Comparison of ENCODE assay signal across 8 cellular contexts in genomic region chr11:57426439-57426753, GRCh38. TPM values are rescaled to one million over a fixed set of nuclear protein-coding genes. Genes with fewer than 3 reads are reported as not detected.
A peak's percentile ranks its signal among the peaks of the same experiment; 100 is the strongest.
DNase-seq lines count a peak whose midpoint lies in the region; ATAC-seq and TF ChIP-seq lines count a peak whose summit lies in the region.

No MANE protein-coding gene starts in this region.

- peaks cover 37% of the 10 kb centered on the region for H3K36me3 Mint-ChIP-seq in T-helper 2 cell treated with Interferon-gamma antibody and Interleukin-4, amounts not matched to agents 5 μg/mL and 100 μg/mL, for 36 hours (ENCODE audit: low read depth)

- DNase-seq in NCI-H1092 treated with DMSO at 0.1 percent for 48 hours (lab: John Stamatoyannopoulos, UW), result peak; percentile 7
- DNase-seq in NCI-H1092 (lab: John Stamatoyannopoulos, UW), result no peak
- no peak for DNase-seq in T-helper 2 cell treated with Interferon-gamma antibody and Interleukin-4, amounts not matched to agents 5 μg/mL and 100 μg/mL, for 36 hours (ENCODE audit: low spot score)
- DNase-seq in esophagus muscularis mucosa (ENCODE audit: extremely low spot score), result no peak
- DNase-seq in sigmoid colon, result no peak
- DNase-seq in HCEC 1CT, result no peak

- H3K9me3 ChIP-seq in esophagus muscularis mucosa, result no peaks in the 10 kb centered on the region
- H3K9me3 ChIP-seq in sigmoid colon, result no peaks in the 10 kb centered on the region

- TF ChIP-seq POLR2A in esophagus muscularis mucosa (IDR thresholded peaks at IDR 0.05; ENCODE audit: low read depth) (no peak), sigmoid colon (IDR thresholded peaks at IDR 0.05) (no peak)

- peak overlapping the region; percentile 98 to 99 (median 98) for H3K27ac ChIP-seq in esophagus muscularis mucosa (replicated peaks in 1 of 4)
- peak overlapping the region; percentile 89 to 96 (median 93) for H3K27ac ChIP-seq in sigmoid colon

- TF ChIP-seq EP300 in esophagus muscularis mucosa (IDR thresholded peaks at IDR 0.05), result no peak
- no peak for TF ChIP-seq EP300 in sigmoid colon (IDR thresholded peaks at IDR 0.05)

- TF ChIP-seq CTCF in esophagus muscularis mucosa (IDR thresholded peaks at IDR 0.05) (no peak), sigmoid colon (IDR thresholded peaks at IDR 0.05) (no peak)

- H3K27me3 ChIP-seq in esophagus muscularis mucosa (no peaks in the 10 kb centered on the region), sigmoid colon (no peaks in the 10 kb centered on the region)

- no peaks in the 10 kb centered on the region for H3K27me3 Mint-ChIP-seq in T-helper 2 cell treated with Interferon-gamma antibody and Interleukin-4, amounts not matched to agents 5 μg/mL and 100 μg/mL, for 36 hours (ENCODE audit: low read depth)

- H3K4me1 ChIP-seq in esophagus muscularis mucosa, result peaks cover 61 to 71% (median 64%) of the 10 kb centered on the region in 4 donors
- H3K4me1 ChIP-seq in sigmoid colon, result peaks cover 0 to 50% (median 46%) of the 10 kb centered on the region in 4 donors

- H3K36me3 ChIP-seq in esophagus muscularis mucosa (peaks cover 0 to 21% (median 13%) of the 10 kb centered on the region in 4 donors), sigmoid colon (peaks cover 0 to 7% (median 0%) of the 10 kb centered on the region in 4 donors)

- peaks cover 46% of the 10 kb centered on the region for H3K4me1 Mint-ChIP-seq in T-helper 2 cell treated with Interferon-gamma antibody and Interleukin-4, amounts not matched to agents 5 μg/mL and 100 μg/mL, for 36 hours (ENCODE audit: low read depth)

- ATAC-seq in HG03460 (IDR thresholded peaks at IDR 0.05; ENCODE audit: unreplicated experiment), result no peak
- no peak for ATAC-seq in GM21529 (IDR thresholded peaks at IDR 0.05; ENCODE audit: unreplicated experiment)

- H3K9me3 Mint-ChIP-seq in T-helper 2 cell treated with Interferon-gamma antibody and Interleukin-4, amounts not matched to agents 5 μg/mL and 100 μg/mL, for 36 hours, result no peaks in the 10 kb centered on the region

- H3K27ac Mint-ChIP-seq in T-helper 2 cell treated with Interferon-gamma antibody and Interleukin-4, amounts not matched to agents 5 μg/mL and 100 μg/mL, for 36 hours, result peak overlapping the region; percentile 92

- H3K4me3 Mint-ChIP-seq in T-helper 2 cell treated with Interferon-gamma antibody and Interleukin-4, amounts not matched to agents 5 μg/mL and 100 μg/mL, for 36 hours, result peak overlapping the region; percentile 93

- H3K4me3 ChIP-seq in esophagus muscularis mucosa, result peak overlapping the region; percentile 60 to 67 (median 62)
- H3K4me3 ChIP-seq in sigmoid colon, result peak overlapping the region; percentile 35 to 59 (median 52)

- WGBS in esophagus muscularis mucosa, result 29% methylated on average over 9 of the region's 9 CpGs
- 15 to 25% methylated on average over 9 of the region's 9 CpGs for WGBS in sigmoid colon, 2 donors

- intact Hi-C loops in esophagus muscularis mucosa (cut with DNase I) (no loop called here), sigmoid colon (cut with DNase I) (no loop called here)

RNA-seq across cellular contexts. Expression of gene SLC43A3, which starts 0.5 kb away (rescaled TPM):
- total RNA-seq in esophagus muscularis mucosa (10 to 100 TPM; 26.6 to 90.4 (median 77.0) TPM), sigmoid colon (10 to 100 TPM; 25.2 to 43.9 (median 31.9) TPM)
- polyA plus RNA-seq in sigmoid colon, result 10 to 100 TPM; 11.3 to 16.9 (median 12.6) TPM

RNA-seq across cellular contexts. Expression of gene RTN4RL2, which starts 33.9 kb away (rescaled TPM):
- 1 to 10 TPM in 1 of 4 donors, under 1 TPM in 2, not detected in 1; 0.33 to 1.1 (median 0.91) TPM for total RNA-seq in esophagus muscularis mucosa
- under 1 TPM in 2 of 4 donors, not detected in 2; 0.41 to 0.66 TPM for total RNA-seq in sigmoid colon
- polyA plus RNA-seq in sigmoid colon, result under 1 TPM in 2 of 3 donors, not detected in 1; 0.60 to 0.63 TPM

RNA-seq across cellular contexts. Expression of gene PRG2, which starts 35.9 kb away (rescaled TPM):
- total RNA-seq in esophagus muscularis mucosa (under 1 TPM in 1 of 4 donors, not detected in 3; 0.33 TPM), sigmoid colon (not detected)
- not detected for polyA plus RNA-seq in sigmoid colon

RNA-seq across cellular contexts. Expression of gene PRG3, which starts 45.4 kb away (rescaled TPM):
- total RNA-seq in esophagus muscularis mucosa (not detected), sigmoid colon (not detected)
- not detected for polyA plus RNA-seq in sigmoid colon
